Comparison of ENCODE assay signal across 13 cellular contexts in genomic region chr16:23843143-23843542, GRCh38. TPM values are rescaled to one million over a fixed set of nuclear protein-coding genes. Genes with fewer than 3 reads are reported as not detected.
DNase-seq lines count a peak whose midpoint lies in the region; ATAC-seq and TF ChIP-seq lines count a peak whose summit lies in the region.
"Had no signal": no experiment of that assay in that cellular context is flagged by ENCODE, and none has a peak within 500 bp of the region (broad histone marks: within the 10 kb centered on the region; RNA-seq: fewer than 3 reads in every experiment).

No MANE protein-coding gene starts in this region.

- TF ChIP-seq CTCF in right atrium auricular region (IDR thresholded peaks at IDR 0.05) = no peak

- no peaks in the 10 kb centered on the region for H3K9me3 Mint-ChIP-seq in activated T-cell treated with anti-CD3 and anti-CD28 coated beads, Interleukin-2, amount 50 U/mL, for 72 hours
- H3K9me3 Mint-ChIP-seq in T-cell = no peaks in the 10 kb centered on the region
- no peaks in the 10 kb centered on the region for H3K9me3 Mint-ChIP-seq in stimulated activated naive B cell treated with anti-CD40 and anti-IgM and Interleukin-4, amounts not matched to agents 10 μg/mL and 1 μg/mL and 100 μg/mL, for 72 hours

- H3K27me3 ChIP-seq in right atrium auricular region = no peaks in the 10 kb centered on the region

- H3K4me1 Mint-ChIP-seq in activated T-cell treated with anti-CD3 and anti-CD28 coated beads, Interleukin-2, amount 50 U/mL, for 72 hours (ENCODE audit: low read depth) = peaks cover 100% of the 10 kb centered on the region
- H3K4me1 Mint-ChIP-seq in T-cell = peaks cover 73 to 80% (median 78%) of the 10 kb centered on the region in 3 donors
- H3K4me1 Mint-ChIP-seq in stimulated activated naive B cell treated with anti-CD40 and anti-IgM and Interleukin-4, amounts not matched to agents 10 μg/mL and 1 μg/mL and 100 μg/mL, for 72 hours = peaks cover 63 to 91% of the 10 kb centered on the region in 2 donors

- no peak for DNase-seq in activated T-cell treated with anti-CD3 and anti-CD28 coated beads, Interleukin-2, amount 50 U/mL, for 72 hours
- DNase-seq in activated T-cell treated with anti-CD3 and anti-CD28 coated beads for 4 hours (no peak), T-cell (no peak), right atrium auricular region (ENCODE audit: low spot score) (no peak), iPS-NIHi7 (ENCODE audit: extremely low spot score) (no peak)
- DNase-seq in stimulated activated naive B cell treated with anti-CD40 and anti-IgM and Interleukin-4, amounts not matched to agents 10 μg/mL and 1 μg/mL and 100 μg/mL, for 72 hours = peak; percentile 57
- no peak for DNase-seq in stimulated activated CD4-positive, alpha-beta T cell treated with anti-CD3 and anti-CD28 coated beads, Interleukin-1b, Interleukin-23, amount 100 ng/mL, for 48 hours
- DNase-seq: DMS79, foreskin keratinocyte, NCI-H1092 treated with DMSO at 0.1 percent for 48 hours, NCI-H345, T-helper 9 cell had no signal

- H3K9me3 ChIP-seq in right atrium auricular region = no peaks in the 10 kb centered on the region

- H3K4me1 ChIP-seq in right atrium auricular region = no peaks in the 10 kb centered on the region
- H3K4me1 ChIP-seq: foreskin keratinocyte had no signal

- POLR2A ChIA-PET in T-cell (lab: Charles Lee) = interaction anchor here in 1 of 2 donors (0.6 kb wide), 1 partner anchor 46 kb away, joined by 3 read pairs; no protein-coding TSS in a partner anchor

- H3K36me3 Mint-ChIP-seq in activated T-cell treated with anti-CD3 and anti-CD28 coated beads, Interleukin-2, amount 50 U/mL, for 72 hours (ENCODE audit: insufficient read depth in 2 of 2) = peaks cover 10 to 14% of the 10 kb centered on the region in 2 donors
- peaks cover 16% of the 10 kb centered on the region for H3K36me3 Mint-ChIP-seq in T-cell
- peaks cover 38 to 56% of the 10 kb centered on the region in 2 donors for H3K36me3 Mint-ChIP-seq in stimulated activated naive B cell treated with anti-CD40 and anti-IgM and Interleukin-4, amounts not matched to agents 10 μg/mL and 1 μg/mL and 100 μg/mL, for 72 hours

- CTCF ChIA-PET in T-cell (lab: Charles Lee) = interaction anchor here (0.6 to 0.8 kb wide), 2 partner anchors 40 to 199 kb away, joined by 4 to 5 read pairs; no protein-coding TSS in a partner anchor

- H3K4me3 ChIP-seq in right atrium auricular region = no peak overlapping the region

- H3K36me3 ChIP-seq in right atrium auricular region = no peaks in the 10 kb centered on the region

- no peak overlapping the region for H3K27ac ChIP-seq in right atrium auricular region
- H3K27ac ChIP-seq: foreskin keratinocyte had no signal

- ATAC-seq in activated T-cell treated with anti-CD3 and anti-CD28 coated beads, Interleukin-2, amount 50 U/mL, for 72 hours (replicated peaks in 1 of 2) = no peak
- ATAC-seq in HG02588 (IDR thresholded peaks at IDR 0.05; ENCODE audit: unreplicated experiment) (peak; percentile 47), T-cell (replicated peaks in 1 of 4) (no peak)
- ATAC-seq in stimulated activated naive B cell treated with anti-CD40 and anti-IgM and Interleukin-4, amounts not matched to agents 10 μg/mL and 1 μg/mL and 100 μg/mL, for 72 hours (replicated peaks) = peak; percentile 59 to 77
- ATAC-seq: foreskin keratinocyte had no signal

- no peaks in the 10 kb centered on the region for H3K27me3 Mint-ChIP-seq in activated T-cell treated with anti-CD3 and anti-CD28 coated beads, Interleukin-2, amount 50 U/mL, for 72 hours (ENCODE audit: low read depth)
- H3K27me3 Mint-ChIP-seq in T-cell = no peaks in the 10 kb centered on the region
- no peaks in the 10 kb centered on the region for H3K27me3 Mint-ChIP-seq in stimulated activated naive B cell treated with anti-CD40 and anti-IgM and Interleukin-4, amounts not matched to agents 10 μg/mL and 1 μg/mL and 100 μg/mL, for 72 hours

- peak overlapping the region; percentile 99 for H3K27ac Mint-ChIP-seq in activated T-cell treated with anti-CD3 and anti-CD28 coated beads, Interleukin-2, amount 50 U/mL, for 72 hours
- peak overlapping the region; percentile 65 to 76 for H3K27ac Mint-ChIP-seq in T-cell
- H3K27ac Mint-ChIP-seq in stimulated activated naive B cell treated with anti-CD40 and anti-IgM and Interleukin-4, amounts not matched to agents 10 μg/mL and 1 μg/mL and 100 μg/mL, for 72 hours = peak overlapping the region; percentile 92

- peak overlapping the region; percentile 67 to 68 for H3K4me3 Mint-ChIP-seq in activated T-cell treated with anti-CD3 and anti-CD28 coated beads, Interleukin-2, amount 50 U/mL, for 72 hours
- no peak overlapping the region for H3K4me3 Mint-ChIP-seq in T-cell
- H3K4me3 Mint-ChIP-seq in stimulated activated naive B cell treated with anti-CD40 and anti-IgM and Interleukin-4, amounts not matched to agents 10 μg/mL and 1 μg/mL and 100 μg/mL, for 72 hours = peak overlapping the region; percentile 73 to 80

RNA-seq across cellular contexts. Expression of gene PRKCB, which starts 7.4 kb away (rescaled TPM):
- total RNA-seq in activated T-cell treated with anti-CD3 and anti-CD28 coated beads, Interleukin-2, amount 50 U/mL, for 72 hours = 10 to 100 TPM; 72.1 to 77.0 TPM
- total RNA-seq in T-cell = 100 to 1,000 TPM in 4 of 5 donors, 10 to 100 TPM in 1; 84.7 to 114 (median 105) TPM
- 1 to 10 TPM in 1 of 2 donors, under 1 TPM in 1; 0.93 to 3.1 TPM for total RNA-seq in right atrium auricular region
- total RNA-seq: foreskin keratinocyte had no signal

Comparison
In these comparisons a context has a peak if more than half of its experiments do, and no peak if none do; other contexts are left out.
1. ATAC-seq: peak in HG02588 (single experiment) and stimulated activated naive B cell treated with anti-CD40 and anti-IgM and Interleukin-4, amounts not matched to agents 10 μg/mL and 1 μg/mL and 100 μg/mL, for 72 hours (2 of 2); none in activated T-cell treated with anti-CD3 and anti-CD28 coated beads, Interleukin-2, amount 50 U/mL, for 72 hours (0 of 2) and T-cell (0 of 4).
2. H3K4me3 Mint-ChIP-seq: peak in activated T-cell treated with anti-CD3 and anti-CD28 coated beads, Interleukin-2, amount 50 U/mL, for 72 hours (2 of 2) and stimulated activated naive B cell treated with anti-CD40 and anti-IgM and Interleukin-4, amounts not matched to agents 10 μg/mL and 1 μg/mL and 100 μg/mL, for 72 hours (2 of 2); none in T-cell (0 of 3).
3. RNA of gene PRKCB, which starts 7.4 kb away (total RNA-seq): 84.7 to 114 TPM in T-cell and 72.1 to 77.0 TPM in activated T-cell treated with anti-CD3 and anti-CD28 coated beads, Interleukin-2, amount 50 U/mL, for 72 hours; 0.93 to 3.1 TPM in right atrium auricular region; every median in the first group is over 10 times any median in the second.
4. Peak in every context shown above with its lines, with median percentiles within 50 percentile points of each other: H3K27ac Mint-ChIP-seq.